ENCODE assay signal across 9 cellular contexts in the genomic region with DNA sequence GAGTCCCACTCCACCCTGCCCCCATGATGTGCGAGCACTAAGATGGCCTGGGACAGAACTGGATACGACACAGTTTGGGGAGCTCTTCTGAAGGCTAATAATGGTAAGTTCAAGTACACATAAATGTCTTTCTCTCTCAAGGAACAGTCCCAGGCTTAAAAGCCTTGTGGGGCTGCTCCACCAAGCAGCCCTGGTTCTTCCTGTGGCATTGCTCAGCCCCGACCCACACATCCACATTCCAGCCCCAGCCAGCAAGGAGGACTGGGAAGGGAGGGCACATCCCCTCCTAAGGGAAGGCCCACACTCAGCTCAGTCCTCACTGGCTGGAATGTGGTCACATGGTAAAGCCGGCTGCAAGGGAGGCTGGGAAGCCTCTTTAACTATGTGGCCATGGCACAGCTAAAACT. TPM values are rescaled to one million over a fixed set of nuclear protein-coding genes. Genes with fewer than 3 reads are reported as not detected.
DNase-seq lines count a peak whose midpoint lies in the region; ATAC-seq and TF ChIP-seq lines count a peak whose summit lies in the region.
"Had no signal": no experiment of that assay in that cellular context is flagged by ENCODE, and none has a peak within 500 bp of the region (broad histone marks: within the 10 kb centered on the region; RNA-seq: fewer than 3 reads in every experiment).

No MANE protein-coding gene starts in this region.

- H3K36me3 ChIP-seq in Panc1 (ENCODE audit: control insufficient read depth, insufficient read depth, low read length): no peaks in the 10 kb centered on the region
- H3K36me3 ChIP-seq: neutrophil had no signal

- CTCF ChIA-PET in Panc1 (lab: Charles Lee): interaction anchor here (0.6 to 0.7 kb wide), 2 partner anchors 165 to 389 kb away, joined by 3 to 9 read pairs; no protein-coding TSS in a partner anchor
- CTCF ChIA-PET in activated CD8-positive, alpha-beta memory T cell treated with anti-CD3 and anti-CD28 coated beads, Interleukin-2, amount 10 ng/mL, durations not matched to agents 7 days and 5 days (lab: Charles Lee): interaction anchor here (1.0 to 5.3 kb wide), 6 partner anchors 10 to 497 kb away, joined by 3 to 32 read pairs (median 6); a partner anchor contains a TSS

- BruUV-seq in Panc1 (replicated peaks; lab: Mats Ljungman, UMichigan): no TSS peak

- DNase-seq in GM03348 (ENCODE audit: low spot score): peak; percentile 74
- DNase-seq in Panc1 (ENCODE audit: low read depth, low spot score): no peak
- peak; percentile 20 for DNase-seq in dermis blood vessel endothelial cell
- peak; percentile 71 for DNase-seq in posterior vena cava (ENCODE audit: low spot score)
- no peak for DNase-seq in caudate nucleus (lab: John Stamatoyannopoulos, UW)
- no peak for DNase-seq in omental fat pad (ENCODE audit: low spot score)
- DNase-seq in activated CD8-positive, alpha-beta memory T cell treated with anti-CD3 and anti-CD28 coated beads, Interleukin-2, amount 10 ng/mL, durations not matched to agents 7 days and 5 days: no peak

- peak overlapping the region; percentile 97 for H3K27ac ChIP-seq in Panc1 (ENCODE audit: low read length)
- H3K27ac ChIP-seq in caudate nucleus (ENCODE audit: low read depth, low read length): no peak overlapping the region
- H3K27ac ChIP-seq: neutrophil had no signal

- POLR2A ChIA-PET in Panc1 (lab: Charles Lee): no interaction called here

- no peaks in the 10 kb centered on the region for H3K9me3 ChIP-seq in Panc1 (ENCODE audit: control insufficient read depth, insufficient read depth, low read depth, low read length)
- H3K9me3 ChIP-seq: neutrophil had no signal

- TF ChIP-seq CTCF in Panc1 (IDR thresholded peaks at IDR 0.05) (no peak), omental fat pad (IDR thresholded peaks at IDR 0.05) (no peak)

- H3K4me1 Mint-ChIP-seq in activated CD8-positive, alpha-beta memory T cell treated with anti-CD3 and anti-CD28 coated beads, Interleukin-2, amount 10 ng/mL, durations not matched to agents 7 days and 5 days: peaks cover 44% of the 10 kb centered on the region

- intact Hi-C loops in Panc1 (cut with micrococcal nuclease; ENCODE audit: unreplicated experiment): no loop called here
- intact Hi-C loops in posterior vena cava (cut with DNase I): loop anchor here in 1 of 2 donors (10.0 kb wide), 1 partner anchor 214 kb away; no protein-coding TSS in a partner anchor

- peaks cover 33% of the 10 kb centered on the region for H3K4me1 ChIP-seq in Panc1 (ENCODE audit: control insufficient read depth, insufficient read depth, low read length)

- no peak overlapping the region for H3K4me3 Mint-ChIP-seq in activated CD8-positive, alpha-beta memory T cell treated with anti-CD3 and anti-CD28 coated beads, Interleukin-2, amount 10 ng/mL, durations not matched to agents 7 days and 5 days

- no peaks in the 10 kb centered on the region for H3K27me3 ChIP-seq in Panc1 (ENCODE audit: control insufficient read depth, insufficient read depth, low read length)

- H3K4me3 ChIP-seq in Panc1 (ENCODE audit: low read depth in 2 of 2, low read length in 2 of 2): no peak overlapping the region

- peaks cover 10% of the 10 kb centered on the region for H3K27me3 Mint-ChIP-seq in activated CD8-positive, alpha-beta memory T cell treated with anti-CD3 and anti-CD28 coated beads, Interleukin-2, amount 10 ng/mL, durations not matched to agents 7 days and 5 days

- H3K36me3 Mint-ChIP-seq in activated CD8-positive, alpha-beta memory T cell treated with anti-CD3 and anti-CD28 coated beads, Interleukin-2, amount 10 ng/mL, durations not matched to agents 7 days and 5 days: peaks cover 3% of the 10 kb centered on the region

- ATAC-seq in Panc1 (no peak), HG02852 (IDR thresholded peaks at IDR 0.05; ENCODE audit: unreplicated experiment) (no peak), omental fat pad (ENCODE audit: low FRiP score) (no peak)
- ATAC-seq in activated CD8-positive, alpha-beta memory T cell treated with anti-CD3 and anti-CD28 coated beads, Interleukin-2, amount 10 ng/mL, durations not matched to agents 7 days and 5 days: no peak

- in situ Hi-C loops in Panc1 (cut with HindIII; ENCODE audit: low pct_unique_long_range_greater_than_20kb, low sequenced_read_pairs): no loop called here

- H3K9me3 Mint-ChIP-seq in activated CD8-positive, alpha-beta memory T cell treated with anti-CD3 and anti-CD28 coated beads, Interleukin-2, amount 10 ng/mL, durations not matched to agents 7 days and 5 days (ENCODE audit: low read depth): no peaks in the 10 kb centered on the region

- H3K27ac Mint-ChIP-seq in activated CD8-positive, alpha-beta memory T cell treated with anti-CD3 and anti-CD28 coated beads, Interleukin-2, amount 10 ng/mL, durations not matched to agents 7 days and 5 days: no peak overlapping the region

RNA-seq across cellular contexts. Expression of a gene that starts 13.3 kb away (rescaled TPM):
- total RNA-seq in Panc1 (2021; ENCODE audit: unreplicated experiment) (17.3 TPM), dermis blood vessel endothelial cell (not detected in 2 replicates), posterior vena cava (1 to 10 TPM in 1 of 2 donors, not detected in 1; 2.3 TPM), omental fat pad (under 1 TPM in 1 of 4 donors, not detected in 3; 0.44 TPM)
- 29.4 TPM for polyA plus RNA-seq in Panc1 (2012; ENCODE audit: insufficient read length)
- total RNA-seq in activated CD8-positive, alpha-beta memory T cell treated with anti-CD3 and anti-CD28 coated beads, Interleukin-2, amount 10 ng/mL, durations not matched to agents 7 days and 5 days: 1 to 10 TPM in 1 of 2 experiments, not detected in 1; 2.6 TPM

RNA-seq across cellular contexts. Expression of a gene that starts 17.9 kb away (rescaled TPM):
- total RNA-seq in Panc1 (2021; ENCODE audit: unreplicated experiment) (16.4 TPM), dermis blood vessel endothelial cell (12.1 and 14.6 TPM in 2 replicates), posterior vena cava (10 to 100 TPM; 12.6 to 14.6 TPM), omental fat pad (100 to 1,000 TPM in 1 of 4 donors, 10 to 100 TPM in 3; 53.8 to 104 (median 75.1) TPM)
- polyA plus RNA-seq in Panc1 (2012; ENCODE audit: insufficient read length): 4.8 TPM
- total RNA-seq in activated CD8-positive, alpha-beta memory T cell treated with anti-CD3 and anti-CD28 coated beads, Interleukin-2, amount 10 ng/mL, durations not matched to agents 7 days and 5 days: 10 to 100 TPM; 59.9 to 65.2 TPM

Comparison
In these comparisons a context has a peak if more than half of its experiments do, and no peak if none do; other contexts are left out.
1. DNase-seq: peak in GM03348 (single experiment), dermis blood vessel endothelial cell (single experiment) and posterior vena cava (single experiment); none in Panc1 (single experiment), caudate nucleus (0 of 61), omental fat pad (single experiment) and activated CD8-positive, alpha-beta memory T cell treated with anti-CD3 and anti-CD28 coated beads, Interleukin-2, amount 10 ng/mL, durations not matched to agents 7 days and 5 days (single experiment).